Comparison of ENCODE assay signal across 25 cellular contexts in the genomic region with DNA sequence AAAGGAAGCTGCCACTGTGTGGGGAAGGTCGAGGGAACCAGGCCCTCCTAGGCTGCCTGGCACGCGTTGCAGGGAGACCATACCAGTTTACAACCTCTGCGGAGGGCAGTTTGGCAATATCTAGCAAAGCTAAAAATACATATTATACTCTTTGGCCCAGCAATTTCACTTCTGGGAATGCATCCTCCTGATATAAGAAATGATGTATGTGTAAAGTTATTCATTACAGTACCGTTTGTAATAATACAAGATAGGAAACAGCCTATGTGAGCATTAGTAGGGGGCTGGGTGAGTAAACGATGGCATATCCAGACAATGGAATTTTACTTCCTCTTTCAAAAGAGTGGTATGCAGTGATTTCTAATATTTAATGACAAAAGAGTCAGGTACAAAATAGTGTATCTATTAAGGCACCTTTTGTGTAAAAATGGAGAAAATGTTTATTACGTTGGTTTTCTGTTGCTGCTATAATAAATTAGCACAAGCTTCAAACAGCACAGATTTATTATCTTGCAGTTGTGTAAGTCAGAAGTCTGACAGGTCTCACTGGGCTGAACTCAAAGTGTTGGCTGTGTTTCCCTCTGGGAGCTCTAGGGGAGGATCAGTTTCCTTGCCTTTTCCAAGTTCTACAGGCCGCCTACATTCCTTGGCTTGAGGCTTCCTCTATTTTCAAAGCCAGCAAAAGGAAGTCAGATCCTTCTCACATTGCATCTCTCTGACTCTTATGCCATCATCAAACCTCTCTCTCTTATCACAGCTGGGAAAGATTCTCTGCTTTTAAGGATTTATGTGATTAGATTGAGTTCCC. TPM values are rescaled to one million over a fixed set of nuclear protein-coding genes. Genes with fewer than 3 reads are reported as not detected.
DNase-seq lines count a peak whose midpoint lies in the region; ATAC-seq, FAIRE-seq and TF ChIP-seq lines count a peak whose summit lies in the region.
"Had no signal": no experiment of that assay in that cellular context is flagged by ENCODE, and none has a peak within 500 bp of the region (broad histone marks: within the 10 kb centered on the region; RNA-seq: fewer than 3 reads in every experiment).

No MANE protein-coding gene starts in this region.

- BruUV-seq in K562 (replicated peaks; lab: Mats Ljungman, UMichigan) = no TSS peak

- no peaks in the 10 kb centered on the region for H3K9me2 ChIP-seq in GM23338 (ENCODE audit: insufficient read depth)

- H3K36me3 ChIP-seq in GM23338 (ENCODE audit: insufficient read depth) (no peaks in the 10 kb centered on the region), K562 (ENCODE audit: control insufficient read depth, insufficient read depth, low read length) (no peaks in the 10 kb centered on the region)
- H3K36me3 ChIP-seq: SJSA1 had no signal

- H2AFZ ChIP-seq in GM23338 = peak overlapping the region; percentile 90
- no peak overlapping the region for H2AFZ ChIP-seq in K562 (ENCODE audit: low read depth, low read length)

- H3K4me3 Mint-ChIP-seq in GM23338 = no peak overlapping the region
- H3K4me3 Mint-ChIP-seq: CD8-positive, alpha-beta T cell; IgD-negative memory B cell had no signal

- H3K27ac ChIP-seq in GM23338 (ENCODE audit: low read depth) (no peak overlapping the region), K562 (ENCODE audit: extremely low read depth, low read depth, low read length) (no peak overlapping the region), coronary artery (no peak overlapping the region)
- H3K27ac ChIP-seq: SJSA1 had no signal

- H3K79me2 ChIP-seq in GM23338 (replicated peaks; ENCODE audit: insufficient read depth) = no peaks in the 10 kb centered on the region
- H3K79me2 ChIP-seq in K562 (ENCODE audit: control insufficient read depth, insufficient read depth, low read length) = no peaks in the 10 kb centered on the region

- POLR2A ChIA-PET in K562 (lab: Yijun Ruan, JAX) = interaction anchor here (1.7 kb wide), 1 partner anchor 9 kb away, joined by 4 read pairs; a partner anchor contains a TSS

- no peak overlapping the region for H3K27ac Mint-ChIP-seq in GM23338
- H3K27ac Mint-ChIP-seq: CD8-positive, alpha-beta T cell had no signal

- no peaks in the 10 kb centered on the region for H4K20me1 ChIP-seq in GM23338 (replicated peaks; ENCODE audit: insufficient read depth)
- H4K20me1 ChIP-seq in K562 (replicated peaks; ENCODE audit: control insufficient read depth, insufficient read depth, low read length) = no peaks in the 10 kb centered on the region

- H3K36me3 Mint-ChIP-seq in GM23338 (ENCODE audit: low read depth) = no peaks in the 10 kb centered on the region
- H3K36me3 Mint-ChIP-seq: CD8-positive, alpha-beta T cell; IgD-negative memory B cell had no signal

- ATAC-seq in GM23338 (no peak), K562 (no peak), sciatic nerve (peak; percentile 29), HG03095 (IDR thresholded peaks at IDR 0.05; ENCODE audit: unreplicated experiment) (no peak)
- ATAC-seq in stimulated activated naive CD8-positive, alpha-beta T cell treated with anti-CD3 and anti-CD28 coated beads, Interleukin-15, Interleukin-2, amounts not matched to agents 100 U/mL and 50 U/mL, for 24 hours = no peak
- ATAC-seq: CD8-positive, alpha-beta T cell; PC-3 had no signal

- no peaks in the 10 kb centered on the region for H3F3A ChIP-seq in GM23338 (replicated peaks; ENCODE audit: low read depth)

- H3K27me3 ChIP-seq in GM23338 (ENCODE audit: insufficient read depth) = no peaks in the 10 kb centered on the region
- peaks cover 28 to 51% of the 10 kb centered on the region in 2 experiments for H3K27me3 ChIP-seq in K562 (ENCODE audit: control insufficient read depth in 2 of 2, insufficient read depth in 2 of 2, low read length in 2 of 2)
- H3K27me3 ChIP-seq: SJSA1 had no signal

- no peak for TF ChIP-seq POLR2A in K562 (conservative IDR thresholded peaks at IDR 0.05)

- H3K4me1 ChIP-seq in GM23338 (ENCODE audit: insufficient read depth) (peaks cover 11% of the 10 kb centered on the region; the same call in 1 of the 2 replicates), K562 (replicated peaks in 1 of 2; ENCODE audit: control insufficient read depth in 2 of 2, insufficient read depth in 2 of 2, low read length in 2 of 2) (peaks cover 4 to 7% of the 10 kb centered on the region in 2 experiments; a peak in 3 of 5 replicates)
- H3K4me1 ChIP-seq: SJSA1 had no signal

- H3K9ac ChIP-seq in K562 (ENCODE audit: insufficient read depth in 1 of 2, low read depth in 2 of 2, low read length in 2 of 2) = no peak overlapping the region

- intact Hi-C loops in K562 (cut with micrococcal nuclease) (loop anchor here (5.0 kb wide), 1 partner anchor 38 kb away; no protein-coding TSS in a partner anchor), sciatic nerve (cut with DNase I) (no loop called here)

- DNase-seq in GM23338 (ENCODE audit: low spot score) (no peak), K562 (ENCODE audit: extremely low read depth in 1 of 4, low spot score in 3 of 4) (no peak), fibroblast of peridontal ligament (ENCODE audit: extremely low read depth) (peak; percentile 27), sciatic nerve (ENCODE audit: low spot score) (no peak), coronary artery (ENCODE audit: low spot score) (no peak)
- no peak for DNase-seq in stimulated activated naive CD8-positive, alpha-beta T cell treated with anti-CD3 and anti-CD28 coated beads, Interleukin-15, Interleukin-2, amounts not matched to agents 100 U/mL and 50 U/mL, for 24 hours
- DNase-seq: Caco-2; CD8-positive, alpha-beta T cell; GOT3; HCEC 1CT; NCI-H1092; NCI-H1417 treated with DMSO at 0.1 percent for 48 hours; NCI-H1694 treated with DMSO at 0.1 percent for 48 hours; NCI-H2081 treated with DMSO at 0.1 percent for 48 hours; NCI-H2171 treated with DMSO at 0.1 percent for 48 hours; NCI-H345; NCI-H510A treated with DMSO at 0.1 percent for 48 hours; NCI-H748 treated with DMSO at 0.1 percent for 48 hours; NK-92 treated with Interleukin-12 subunit alpha and Interleukin-12 subunit beta, amount 100 ng/mL, for 24 hours; PC-3 had no signal

- no peak for FAIRE-seq in K562 (lab: Jason Lieb, UNC)
- FAIRE-seq: G401.6 had no signal

- TF ChIP-seq CTCF in GM23338 (conservative IDR thresholded peaks at IDR 0.05; ENCODE audit: low read depth in 2 of 2) = no peak
- no peak for TF ChIP-seq CTCF in K562 (IDR thresholded peaks at IDR 0.05 in 2 of 3, conservative IDR thresholded peaks at IDR 0.05 in 1 of 3; ENCODE audit: insufficient read depth in 2 of 3, low read depth in 1 of 3, low read length in 3 of 3)
- TF ChIP-seq CTCF in coronary artery (IDR thresholded peaks at IDR 0.05) = no peak

- H3K9me3 Mint-ChIP-seq in GM23338 = peaks cover 3% of the 10 kb centered on the region; the same call in 1 of the 3 replicates
- H3K9me3 Mint-ChIP-seq: CD8-positive, alpha-beta T cell; IgD-negative memory B cell had no signal

- peaks cover 13% of the 10 kb centered on the region for H3K4me1 Mint-ChIP-seq in GM23338

- CTCF ChIA-PET in K562 (lab: Yijun Ruan, JAX; ENCODE audit: low intra/inter-chr PET ratio) = interaction anchor here (0.7 kb wide), 1 partner anchor 146 kb away, joined by 4 read pairs; a partner anchor contains a TSS

- H3K4me2 ChIP-seq in GM23338 (no peak overlapping the region), K562 (ENCODE audit: insufficient read depth, low read length) (no peak overlapping the region)

- peaks cover 3% of the 10 kb centered on the region for H3K27me3 Mint-ChIP-seq in GM23338 (ENCODE audit: insufficient read depth, low read depth, poor library complexity)
- H3K27me3 Mint-ChIP-seq: IgD-negative memory B cell had no signal

- no peaks in the 10 kb centered on the region for H3K9me3 ChIP-seq in K562 (replicated peaks; ENCODE audit: control insufficient read depth, insufficient read depth, low read depth, low read length)
- H3K9me3 ChIP-seq: Caco-2, SJSA1 had no signal

- WGBS in K562 (ENCODE audit: insufficient coverage, low coverage, missing lambda C conversion rate) = 9% methylated on average over 8 of the region's 8 CpGs

- H3K4me3 ChIP-seq in GM23338 = no peak overlapping the region
- H3K4me3 ChIP-seq in K562 = no peak overlapping the region
- H3K4me3 ChIP-seq in coronary artery = no peak overlapping the region
- H3K4me3 ChIP-seq: SJSA1 had no signal

- in situ Hi-C loops in K562 (cut with MboI) = no loop called here

- no peak for TF ChIP-seq EP300 in K562 (IDR thresholded peaks at IDR 0.05; ENCODE audit: low read length)

- no peaks in the 10 kb centered on the region for H3K9me1 ChIP-seq in K562 (ENCODE audit: control insufficient read depth, insufficient read depth, low read length)

- no peak for TF ChIP-seq RAD21 in K562 (CRISPR knock-in tag; conservative IDR thresholded peaks at IDR 0.05 in 1 of 2, IDR thresholded peaks at IDR 0.05 in 1 of 2)

RNA-seq across cellular contexts. Expression of a gene that starts 9.0 kb away (rescaled TPM):
- total RNA-seq in GM23338 (2014; rRNA removed; shearing (Covaris generic)) = not detected in 2 replicates
- polyA plus RNA-seq in GM23338 (2016; fragmentation: Nextera tagmentation; extraction: Ambion mirVana) (not detected in 2 replicates), K562 (2011; rRNA removed) (0.50 TPM in 1 of 2 replicates, not detected in the other), K562 (2014; fragmentation: Illumina TruSeq; extraction: Trizol) (0.48 and 0.54 TPM in 2 replicates), K562 (2014; fragmentation: Nextera tagmentation; extraction: Ambion mirVana) (under 1 TPM; 0.36 to 0.44 TPM), K562 (2014; rRNA removed) (0.32 TPM in 1 of 2 replicates, not detected in the other)
- 0.42 and 0.58 TPM in 2 replicates for total RNA-seq in K562 (2011; cell fraction: chromatin; rRNA removed; ENCODE audit: low replicate concordance)
- 1.3 TPM in 2 replicates for total RNA-seq in K562 (2011; cell fraction: nucleolus; rRNA removed)
- 0.29 and 1.8 TPM in 2 replicates for total RNA-seq in K562 (2011; cell fraction: nucleoplasm; rRNA removed)
- total RNA-seq in K562 (2014; rRNA removed) (not detected in 2 replicates), K562 (2014; rRNA removed; fragmentation: Illumina TruSeq; extraction: Trizol) (0.25 and 0.48 TPM in 2 replicates), K562 (2015; rRNA removed; fragmentation: Illumina TruSeq; extraction: Trizol) (0.18 TPM in 1 of 2 replicates, not detected in the other), K562 (2021) (0.33 and 0.83 TPM in 2 replicates), sciatic nerve (6,445 TPM)
- 0.04 and 0.27 TPM in 2 replicates for polyA plus RNA-seq in K562 (2011; cell fraction: cytosol; rRNA removed)
- 0.11 and 0.21 TPM in 2 replicates for polyA plus RNA-seq in K562 (2011; cell fraction: nucleus; rRNA removed)
- 0.26 and 1.4 TPM in 2 replicates for polyA plus RNA-seq in K562 (2012)
- polyA minus RNA-seq in K562 (2011; rRNA and poly(A)+ RNA removed) = 0.36 and 0.74 TPM in 2 replicates
- not detected in 2 replicates for polyA minus RNA-seq in K562 (2011; cell fraction: cytosol; rRNA and poly(A)+ RNA removed)
- not detected in 2 replicates for polyA minus RNA-seq in K562 (2011; cell fraction: nucleus; rRNA and poly(A)+ RNA removed)
- total RNA-seq: A673; CD8-positive, alpha-beta T cell; PC-3; SJSA1 had no signal
- polyA plus RNA-seq: IgD-negative memory B cell had no signal

RNA-seq across cellular contexts. Expression of a gene that starts 31.6 kb away (rescaled TPM):
- 32.9 and 46.8 TPM in 2 replicates for total RNA-seq in GM23338 (2014; rRNA removed; shearing (Covaris generic))
- polyA plus RNA-seq in GM23338 (2016; fragmentation: Nextera tagmentation; extraction: Ambion mirVana) (37.1 and 45.9 TPM in 2 replicates), K562 (2011; rRNA removed) (29.9 and 46.0 TPM in 2 replicates), K562 (2014; fragmentation: Illumina TruSeq; extraction: Trizol) (27.1 and 33.6 TPM in 2 replicates), K562 (2014; fragmentation: Nextera tagmentation; extraction: Ambion mirVana) (10 to 100 TPM in 1 of 2 experiments, 1 to 10 TPM in 1; 9.4 to 10.5 TPM), K562 (2014; rRNA removed) (18.7 and 19.9 TPM in 2 replicates)
- total RNA-seq in K562 (2011; cell fraction: chromatin; rRNA removed; ENCODE audit: low replicate concordance) = 24.1 and 28.1 TPM in 2 replicates
- total RNA-seq in K562 (2011; cell fraction: nucleolus; rRNA removed) = 30.3 and 30.7 TPM in 2 replicates
- total RNA-seq in K562 (2011; cell fraction: nucleoplasm; rRNA removed) = 19.5 and 31.0 TPM in 2 replicates
- total RNA-seq in K562 (2014; rRNA removed) (115 and 196 TPM in 2 replicates), K562 (2014; rRNA removed; fragmentation: Illumina TruSeq; extraction: Trizol) (42.4 and 43.6 TPM in 2 replicates), K562 (2015; rRNA removed; fragmentation: Illumina TruSeq; extraction: Trizol) (38.0 and 51.0 TPM in 2 replicates), K562 (2021) (40.3 and 43.1 TPM in 2 replicates), sciatic nerve (38.2 TPM)
- polyA plus RNA-seq in K562 (2011; cell fraction: cytosol; rRNA removed) = 13.0 and 36.8 TPM in 2 replicates
- polyA plus RNA-seq in K562 (2011; cell fraction: nucleus; rRNA removed) = 22.0 and 35.1 TPM in 2 replicates
- 19.6 and 48.2 TPM in 2 replicates for polyA plus RNA-seq in K562 (2012)
- 65.6 and 72.0 TPM in 2 replicates for polyA minus RNA-seq in K562 (2011; rRNA and poly(A)+ RNA removed)
- polyA minus RNA-seq in K562 (2011; cell fraction: cytosol; rRNA and poly(A)+ RNA removed) = 34.6 and 47.6 TPM in 2 replicates
- 29.4 and 35.7 TPM in 2 replicates for polyA minus RNA-seq in K562 (2011; cell fraction: nucleus; rRNA and poly(A)+ RNA removed)

Comparison
In these comparisons a context has a peak if more than half of its experiments do, and no peak if none do; other contexts are left out.
1. RNA of a gene that starts 9.0 kb away (total RNA-seq): 6,445 TPM in sciatic nerve (single experiment); 0.18 to 1.8 TPM in K562 and not detected in GM23338; every median in the first group is over 1,000 times any median in the second.